14 cellular contexts compared by ENCODE assay signal in the genomic region with DNA sequence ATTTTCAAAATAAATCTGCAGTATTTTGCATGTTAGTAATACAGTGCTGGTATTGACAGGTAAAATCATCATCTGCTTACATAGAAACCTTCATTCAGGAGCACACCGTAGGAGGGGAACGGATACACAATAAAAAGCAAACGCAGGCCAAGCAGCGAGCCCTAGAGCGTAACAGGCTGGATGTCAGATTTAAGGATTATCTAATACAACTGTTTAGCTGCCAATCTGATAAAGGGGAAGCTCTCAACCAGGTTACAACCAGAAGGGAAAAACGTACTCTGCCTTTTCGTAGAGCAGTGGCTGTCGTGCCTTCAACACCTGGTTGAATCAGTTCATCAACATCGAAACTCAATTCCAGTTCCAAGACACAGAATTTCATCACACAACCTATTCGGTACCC.
"Had no signal": no experiment of that assay in that cellular context is flagged by ENCODE, and none has a peak within 500 bp of the region (broad histone marks: within the 10 kb centered on the region; RNA-seq: fewer than 3 reads in every experiment).

No MANE protein-coding gene starts in this region.

- H3K4me1 Mint-ChIP-seq: activated CD4-positive, alpha-beta T cell treated with anti-CD3 and anti-CD28 coated beads for 36 hours; activated naive CD8-positive, alpha-beta T cell treated with anti-CD3 and anti-CD28 coated beads, Interleukin-2, amount 50 U/mL, for 24 hours; nephron had no signal

- H3K9me3 Mint-ChIP-seq: activated naive CD8-positive, alpha-beta T cell treated with anti-CD3 and anti-CD28 coated beads, Interleukin-2, amount 50 U/mL, for 24 hours; immature natural killer cell; nephron had no signal

- H3K4me3 Mint-ChIP-seq: activated CD4-positive, alpha-beta T cell treated with anti-CD3 and anti-CD28 coated beads for 36 hours; activated naive CD8-positive, alpha-beta T cell treated with anti-CD3 and anti-CD28 coated beads, Interleukin-2, amount 50 U/mL, for 24 hours; immature natural killer cell; nephron had no signal

- H3K27ac Mint-ChIP-seq: activated CD4-positive, alpha-beta T cell treated with anti-CD3 and anti-CD28 coated beads for 36 hours; activated naive CD8-positive, alpha-beta T cell treated with anti-CD3 and anti-CD28 coated beads, Interleukin-2, amount 50 U/mL, for 24 hours had no signal

- H3K27me3 Mint-ChIP-seq: activated CD4-positive, alpha-beta T cell treated with anti-CD3 and anti-CD28 coated beads for 36 hours; activated naive CD8-positive, alpha-beta T cell treated with anti-CD3 and anti-CD28 coated beads, Interleukin-2, amount 50 U/mL, for 24 hours had no signal

- ATAC-seq: activated CD4-positive, alpha-beta T cell treated with anti-CD3 and anti-CD28 coated beads for 36 hours; activated naive CD8-positive, alpha-beta T cell treated with anti-CD3 and anti-CD28 coated beads, Interleukin-2, amount 50 U/mL, for 24 hours; left colon had no signal

- DNase-seq: activated CD4-positive, alpha-beta T cell treated with anti-CD3 and anti-CD28 coated beads for 36 hours; activated naive CD4-positive, alpha-beta T cell treated with Interleukin-2 at 50 U/mL for 16 hours; activated naive CD8-positive, alpha-beta T cell treated with anti-CD3 and anti-CD28 coated beads, Interleukin-2, amount 50 U/mL, for 24 hours; effector memory CD4-positive, alpha-beta T cell; immature natural killer cell; left colon; mesenchymal stem cell; small intestine; stomach; tibial artery had no signal

- H3K4me3 ChIP-seq: colonic mucosa, right atrium auricular region, stomach, tibial artery, vagina had no signal
